1 cellular context compared by ENCODE assay signal in genomic region chr3:194384569-194385001, GRCh38.
TF ChIP-seq lines count a peak whose summit lies in the region.

No MANE protein-coding gene starts in this region.

TF ChIP-seq in HepG2, 621 proteins besides CTCF, POLR2A, EP300 and RAD21:
- no peak for TF ChIP-seq NR3C1 (CRISPR knock-in tag; IDR thresholded peaks at IDR 0.05)
- no peak for TF ChIP-seq BHLHE40 (IDR thresholded peaks at IDR 0.05; ENCODE audit: low read length)
- no peak for TF ChIP-seq CENPT (CRISPR knock-in tag; IDR thresholded peaks at IDR 0.05; ENCODE audit: low read depth)
- TF ChIP-seq ELF4 (CRISPR knock-in tag; IDR thresholded peaks at IDR 0.05; ENCODE audit: borderline replicate concordance): no peak
- no peak for TF ChIP-seq MTF2 (CRISPR knock-in tag; IDR thresholded peaks at IDR 0.05; ENCODE audit: borderline replicate concordance)
- TF ChIP-seq SNAPC2 (CRISPR knock-in tag; IDR thresholded peaks at IDR 0.05): no peak
- TF ChIP-seq ZBTB1 (CRISPR knock-in tag; IDR thresholded peaks at IDR 0.05; ENCODE audit: borderline replicate concordance): no peak
- no peak for TF ChIP-seq PREB (CRISPR knock-in tag; IDR thresholded peaks at IDR 0.05)
- no peak for TF ChIP-seq CHCHD3 (CRISPR knock-in tag; IDR thresholded peaks at IDR 0.05)
- no peak for TF ChIP-seq ZFP36L2 (CRISPR knock-in tag; IDR thresholded peaks at IDR 0.05)
- no peak for TF ChIP-seq MYNN (CRISPR knock-in tag; IDR thresholded peaks at IDR 0.05; ENCODE audit: low read depth)
- no peak for TF ChIP-seq SOX13 (IDR thresholded peaks at IDR 0.05)
- TF ChIP-seq SOX13 (CRISPR knock-in tag; conservative IDR thresholded peaks at IDR 0.05 in 1 of 2, IDR thresholded peaks at IDR 0.05 in 1 of 2): no peak
- TF ChIP-seq, protein P1, sequence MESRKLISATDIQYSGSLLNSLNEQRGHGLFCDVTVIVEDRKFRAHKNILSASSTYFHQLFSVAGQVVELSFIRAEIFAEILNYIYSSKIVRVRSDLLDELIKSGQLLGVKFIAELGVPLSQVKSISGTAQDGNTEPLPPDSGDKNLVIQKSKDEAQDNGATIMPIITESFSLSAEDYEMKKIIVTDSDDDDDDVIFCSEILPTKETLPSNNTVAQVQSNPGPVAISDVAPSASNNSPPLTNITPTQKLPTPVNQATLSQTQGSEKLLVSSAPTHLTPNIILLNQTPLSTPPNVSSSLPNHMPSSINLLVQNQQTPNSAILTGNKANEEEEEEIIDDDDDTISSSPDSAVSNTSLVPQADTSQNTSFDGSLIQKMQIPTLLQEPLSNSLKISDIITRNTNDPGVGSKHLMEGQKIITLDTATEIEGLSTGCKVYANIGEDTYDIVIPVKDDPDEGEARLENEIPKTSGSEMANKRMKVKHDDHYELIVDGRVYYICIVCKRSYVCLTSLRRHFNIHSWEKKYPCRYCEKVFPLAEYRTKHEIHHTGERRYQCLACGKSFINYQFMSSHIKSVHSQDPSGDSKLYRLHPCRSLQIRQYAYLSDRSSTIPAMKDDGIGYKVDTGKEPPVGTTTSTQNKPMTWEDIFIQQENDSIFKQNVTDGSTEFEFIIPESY (CRISPR knock-in tag; IDR thresholded peaks at IDR 0.05): no peak
- no peak for TF ChIP-seq FOSL2 (CRISPR knock-in tag; IDR thresholded peaks at IDR 0.05)
- no peak for TF ChIP-seq CBFB (CRISPR knock-in tag; IDR thresholded peaks at IDR 0.05)
